In genomic region chr6:160853946-160854345, GRCh38 we compare ENCODE assay signal across 10 cellular contexts.
"Had no signal": no experiment of that assay in that cellular context is flagged by ENCODE, and none has a peak within 500 bp of the region (broad histone marks: within the 10 kb centered on the region; RNA-seq: fewer than 3 reads in every experiment).

No MANE protein-coding gene starts in this region.

- ATAC-seq: GM23338 had no signal

- H3K4me3 Mint-ChIP-seq: GM23338, H9, HFFc6 had no signal

- H3K4me1 Mint-ChIP-seq: GM23338, H9 had no signal

- H3K27ac Mint-ChIP-seq: GM23338, H9, HFFc6 had no signal

- FAIRE-seq: H1, H54 had no signal

- H2AFZ ChIP-seq: GM23338 had no signal

- H3K27ac ChIP-seq: HL-60, KMS-11 had no signal

- DNase-seq: H9, HCEC 1CT, HFFc6, IMR-90, KBM-7 had no signal

- H3K9me3 Mint-ChIP-seq: GM23338, H9, HFFc6 had no signal

- H3K4me3 ChIP-seq: GM23338 had no signal

- H3K9ac ChIP-seq: KMS-11 had no signal

- H3K4me2 ChIP-seq: GM23338, KMS-11 had no signal
